18 cellular contexts compared by ENCODE assay signal in genomic region chr17:35773674-35774425, GRCh38. TPM values are rescaled to one million over a fixed set of nuclear protein-coding genes. Genes with fewer than 3 reads are reported as not detected.
DNase-seq lines count a peak whose midpoint lies in the region; ATAC-seq, FAIRE-seq and TF ChIP-seq lines count a peak whose summit lies in the region.
"Had no signal": no experiment of that assay in that cellular context is flagged by ENCODE, and none has a peak within 500 bp of the region (broad histone marks: within the 10 kb centered on the region; RNA-seq: fewer than 3 reads in every experiment).

No MANE protein-coding gene starts in this region.

- ATAC-seq in WTC11 (peak; percentile 25), GM19023 (IDR thresholded peaks at IDR 0.05; ENCODE audit: unreplicated experiment) (no peak)
- ATAC-seq: foreskin keratinocyte; stimulated activated naive B cell treated with anti-CD40 and anti-IgM and Interleukin-4, amounts not matched to agents 10 μg/mL and 1 μg/mL and 100 μg/mL, for 72 hours had no signal

- intact Hi-C loops in endothelial cell of umbilical vein (cut with micrococcal nuclease), result loop anchor here (1.0 kb wide), 1 partner anchor 10 kb away; no protein-coding TSS in a partner anchor

- 26 to 46% methylated on average over 10 of the region's 10 CpGs for WGBS in tibial nerve, 2 donors

- CTCF ChIA-PET in WTC11 (lab: Charles Lee) (interaction anchor here (1.2 to 4.3 kb wide), 4 partner anchors 9 to 75 kb away, joined by 3 to 60 read pairs (median 12); partner anchors contain the start of gene TAF15), endothelial cell of umbilical vein (lab: Charles Lee) (interaction anchor here (1.0 to 5.3 kb wide), 3 partner anchors 10 to 35 kb away, joined by 3 to 34 read pairs (median 5); partner anchors contain the start of gene TAF15)

- H4K20me1 ChIP-seq in endothelial cell of umbilical vein (replicated peaks; ENCODE audit: control insufficient read depth, extremely low read depth, insufficient read depth, low read length), result no peaks in the 10 kb centered on the region

- no peak overlapping the region for H3K27ac ChIP-seq in endothelial cell of umbilical vein (ENCODE audit: insufficient read depth, low read depth, low read length)
- peak overlapping the region; percentile 65 to 89 (median 76) for H3K27ac ChIP-seq in tibial nerve
- H3K27ac ChIP-seq: foreskin keratinocyte, WERI-Rb-1 had no signal

- H3K27ac Mint-ChIP-seq in WTC11 (no peak overlapping the region), neural crest cell (ENCODE audit: unreplicated experiment) (peak overlapping the region; percentile 98)
- H3K27ac Mint-ChIP-seq: activated naive CD8-positive, alpha-beta T cell treated with anti-CD3 and anti-CD28 coated beads for 36 hours; CD4-positive, alpha-beta T cell; immature natural killer cell; stimulated activated naive B cell treated with anti-CD40 and anti-IgM and Interleukin-4, amounts not matched to agents 10 μg/mL and 1 μg/mL and 100 μg/mL, for 72 hours had no signal

- no peaks in the 10 kb centered on the region for H3K9me3 ChIP-seq in endothelial cell of umbilical vein (replicated peaks; ENCODE audit: control insufficient read depth, insufficient read depth, low read length)
- no peaks in the 10 kb centered on the region for H3K9me3 ChIP-seq in tibial nerve

- H3K36me3 ChIP-seq in endothelial cell of umbilical vein (ENCODE audit: control insufficient read depth in 2 of 2, extremely low read depth in 1 of 2, insufficient read depth in 2 of 2, low read length in 2 of 2) (no peaks in the 10 kb centered on the region), tibial nerve (peaks cover 0 to 3% (median 0%) of the 10 kb centered on the region in 3 donors)
- H3K36me3 ChIP-seq: WERI-Rb-1 had no signal

- no peak overlapping the region for H3K4me2 ChIP-seq in endothelial cell of umbilical vein (ENCODE audit: insufficient read depth, low read length)

- peaks cover 33% of the 10 kb centered on the region for H3K4me1 Mint-ChIP-seq in WTC11
- H3K4me1 Mint-ChIP-seq in neural crest cell, result peaks cover 30% of the 10 kb centered on the region
- H3K4me1 Mint-ChIP-seq: immature natural killer cell; stimulated activated naive B cell treated with anti-CD40 and anti-IgM and Interleukin-4, amounts not matched to agents 10 μg/mL and 1 μg/mL and 100 μg/mL, for 72 hours had no signal

- no peak overlapping the region for H3K9ac ChIP-seq in endothelial cell of umbilical vein (replicated peaks; ENCODE audit: extremely low read depth, insufficient read depth, low read length)

- dilution Hi-C loops in endothelial cell of umbilical vein (cut with MboI; ENCODE audit: extremely low pct_ligation_motif_present, low sequenced_read_pairs), result no loop called here

- BruUV-seq in endothelial cell of umbilical vein (replicated peaks; lab: Mats Ljungman, UMichigan), result no TSS peak

- H3K4me3 ChIP-seq in endothelial cell of umbilical vein (replicated peaks in 1 of 3; ENCODE audit: insufficient read depth in 1 of 3, low read depth in 1 of 3, low read length in 3 of 3) (no peak overlapping the region), tibial nerve (no peak overlapping the region)

- no peaks in the 10 kb centered on the region for H3K9me1 ChIP-seq in endothelial cell of umbilical vein (replicated peaks; ENCODE audit: control insufficient read depth, extremely low read depth, insufficient read depth, low read length)

- H3K9me3 Mint-ChIP-seq in WTC11 (0 out of 2 replicates have a peak, but pooled peaks cover 3% of the 10 kb centered on the region), neural crest cell (no peaks in the 10 kb centered on the region)
- H3K9me3 Mint-ChIP-seq: activated naive CD8-positive, alpha-beta T cell treated with anti-CD3 and anti-CD28 coated beads for 36 hours; CD4-positive, alpha-beta T cell; immature natural killer cell; stimulated activated naive B cell treated with anti-CD40 and anti-IgM and Interleukin-4, amounts not matched to agents 10 μg/mL and 1 μg/mL and 100 μg/mL, for 72 hours had no signal

- peaks cover 5% of the 10 kb centered on the region for H3K4me1 ChIP-seq in endothelial cell of umbilical vein (ENCODE audit: control insufficient read depth, extremely low read depth, insufficient read depth, low read length)
- peaks cover 4 to 70% (median 46%) of the 10 kb centered on the region in 4 donors for H3K4me1 ChIP-seq in tibial nerve

- TF ChIP-seq EP300 in tibial nerve (IDR thresholded peaks at IDR 0.05), result no peak

- DNase-seq in WTC11 (ENCODE audit: low spot score) (no peak), endothelial cell of umbilical vein (ENCODE audit: low read depth, low spot score) (peak; percentile 38), neural crest cell (ENCODE audit: low read depth, low spot score) (no peak), tibial nerve (ENCODE audit: low spot score in 2 of 2) (peak in 1 of 2 donors; percentile 31), NCI-H2227 treated with DMSO at 0.1 percent for 48 hours (lab: John Stamatoyannopoulos, UW) (no peak)
- no peak for DNase-seq in activated naive CD4-positive, alpha-beta T cell treated with Interleukin-2 at 50 U/mL for 16 hours
- DNase-seq: activated CD8-positive, alpha-beta memory T cell treated with anti-CD3 and anti-CD28 coated beads, Interleukin-2, amount 50 U/mL, for 4 hours; activated naive CD8-positive, alpha-beta T cell treated with anti-CD3 and anti-CD28 coated beads for 36 hours; CD4-positive, alpha-beta T cell; dermis blood vessel endothelial cell; foreskin keratinocyte; HCEC 1CT; immature natural killer cell; MM.1S; stimulated activated naive B cell treated with anti-CD40 and anti-IgM and Interleukin-4, amounts not matched to agents 10 μg/mL and 1 μg/mL and 100 μg/mL, for 72 hours; WERI-Rb-1 had no signal

- H3K27me3 ChIP-seq in endothelial cell of umbilical vein (ENCODE audit: control insufficient read depth in 2 of 2, insufficient read depth in 2 of 2, low read length in 2 of 2) (peaks cover 2 to 6% of the 10 kb centered on the region in 2 experiments), tibial nerve (no peaks in the 10 kb centered on the region)
- H3K27me3 ChIP-seq: foreskin keratinocyte had no signal

- H3K27me3 Mint-ChIP-seq in WTC11 (ENCODE audit: low read depth) (no peaks in the 10 kb centered on the region), neural crest cell (ENCODE audit: low read depth) (no peaks in the 10 kb centered on the region)
- H3K27me3 Mint-ChIP-seq: activated naive CD8-positive, alpha-beta T cell treated with anti-CD3 and anti-CD28 coated beads for 36 hours; CD4-positive, alpha-beta T cell had no signal

- no peak overlapping the region for H2AFZ ChIP-seq in endothelial cell of umbilical vein (ENCODE audit: low read depth, low read length)

- no peaks in the 10 kb centered on the region for H3K79me2 ChIP-seq in endothelial cell of umbilical vein (ENCODE audit: control insufficient read depth, insufficient read depth, low read length)

- TF ChIP-seq POLR2A in endothelial cell of umbilical vein (IDR thresholded peaks at IDR 0.05; ENCODE audit: low read depth, low read length), result no peak
- peak in 1 of 2 donors; percentile 7 for TF ChIP-seq POLR2A in tibial nerve (IDR thresholded peaks at IDR 0.05)

- FAIRE-seq in endothelial cell of umbilical vein (lab: Jason Lieb, UNC), result no peak

- H3K4me3 Mint-ChIP-seq in WTC11, result no peak overlapping the region
- H3K4me3 Mint-ChIP-seq in neural crest cell, result no peak overlapping the region
- H3K4me3 Mint-ChIP-seq: activated naive CD8-positive, alpha-beta T cell treated with anti-CD3 and anti-CD28 coated beads for 36 hours; CD4-positive, alpha-beta T cell; immature natural killer cell; stimulated activated naive B cell treated with anti-CD40 and anti-IgM and Interleukin-4, amounts not matched to agents 10 μg/mL and 1 μg/mL and 100 μg/mL, for 72 hours had no signal

- no peaks in the 10 kb centered on the region for H3K36me3 Mint-ChIP-seq in WTC11
- no peaks in the 10 kb centered on the region for H3K36me3 Mint-ChIP-seq in neural crest cell (ENCODE audit: low read depth)
- H3K36me3 Mint-ChIP-seq: immature natural killer cell; stimulated activated naive B cell treated with anti-CD40 and anti-IgM and Interleukin-4, amounts not matched to agents 10 μg/mL and 1 μg/mL and 100 μg/mL, for 72 hours had no signal

- TF ChIP-seq CTCF in WTC11 (IDR thresholded peaks at IDR 0.05), result no peak
- no peak for TF ChIP-seq CTCF in endothelial cell of umbilical vein (IDR thresholded peaks at IDR 0.05; ENCODE audit: extremely low read depth in 1 of 2, insufficient read depth in 1 of 2, low read depth in 1 of 2, low read length in 2 of 2)
- no peak for TF ChIP-seq CTCF in neural crest cell (conservative IDR thresholded peaks at IDR 0.05)
- no peak for TF ChIP-seq CTCF in tibial nerve (IDR thresholded peaks at IDR 0.05)

- POLR2A ChIA-PET in WTC11 (lab: Charles Lee), result interaction anchor here (1.1 kb wide), 1 partner anchor 9 kb away, joined by 3 read pairs; no protein-coding TSS in a partner anchor
- POLR2A ChIA-PET in endothelial cell of umbilical vein (lab: Charles Lee), result no interaction called here

RNA-seq across cellular contexts. Expression of gene C17orf50, which starts 13.2 kb away (rescaled TPM):
- total RNA-seq in WTC11 (2021) (0.30 to 0.89 TPM (median 0.35 TPM) in 3 replicates), endothelial cell of umbilical vein (not detected in 2 replicates), neural crest cell (0.23 TPM in 1 of 2 replicates, not detected in the other), tibial nerve (not detected)
- 0.15 TPM in 1 of 2 replicates, not detected in the other for polyA plus RNA-seq in endothelial cell of umbilical vein
- 0.06 TPM in 2 replicates for polyA plus RNA-seq in endothelial cell of umbilical vein (2011; cell fraction: cytosol; rRNA removed)
- polyA plus RNA-seq in endothelial cell of umbilical vein (2011; cell fraction: nucleus; rRNA removed), result not detected in 2 replicates
- not detected in 2 replicates for polyA plus RNA-seq in endothelial cell of umbilical vein (2012)
- not detected in 2 replicates for polyA minus RNA-seq in endothelial cell of umbilical vein
- polyA minus RNA-seq in endothelial cell of umbilical vein (2011; cell fraction: cytosol; rRNA and poly(A)+ RNA removed), result not detected
- polyA minus RNA-seq in endothelial cell of umbilical vein (2011; cell fraction: nucleus; rRNA and poly(A)+ RNA removed), result not detected in 2 replicates
- total RNA-seq: activated naive CD8-positive, alpha-beta T cell treated with anti-CD3 and anti-CD28 coated beads for 36 hours; CD4-positive, alpha-beta T cell; dermis blood vessel endothelial cell; foreskin keratinocyte; SK-MEL-5 had no signal
- polyA plus RNA-seq: foreskin keratinocyte had no signal

RNA-seq across cellular contexts. Expression of gene GAS2L2, which starts 20.8 kb away (rescaled TPM):
- total RNA-seq in WTC11 (2021) (0.07 to 0.30 TPM (median 0.15 TPM) in 3 replicates), endothelial cell of umbilical vein (not detected in 2 replicates), neural crest cell (0.12 and 0.16 TPM in 2 replicates), tibial nerve (1 to 10 TPM in 3 of 4 donors, under 1 TPM in 1; 0.84 to 1.4 (median 1.1) TPM)
- not detected in 2 replicates for polyA plus RNA-seq in endothelial cell of umbilical vein
- not detected in 2 replicates for polyA plus RNA-seq in endothelial cell of umbilical vein (2011; cell fraction: cytosol; rRNA removed)
- polyA plus RNA-seq in endothelial cell of umbilical vein (2011; cell fraction: nucleus; rRNA removed), result 0.05 and 0.10 TPM in 2 replicates
- polyA plus RNA-seq in endothelial cell of umbilical vein (2012), result not detected in 2 replicates
- 0.07 TPM in 1 of 2 replicates, not detected in the other for polyA minus RNA-seq in endothelial cell of umbilical vein
- not detected for polyA minus RNA-seq in endothelial cell of umbilical vein (2011; cell fraction: cytosol; rRNA and poly(A)+ RNA removed)
- not detected in 2 replicates for polyA minus RNA-seq in endothelial cell of umbilical vein (2011; cell fraction: nucleus; rRNA and poly(A)+ RNA removed)
- total RNA-seq: foreskin keratinocyte, SK-MEL-5 had no signal
- polyA plus RNA-seq: foreskin keratinocyte, immature natural killer cell had no signal

RNA-seq across cellular contexts. Expression of gene MMP28, which starts 21.6 kb away (rescaled TPM):
- total RNA-seq in WTC11 (2021) (0.22 TPM in 1 of 3 replicates, not detected in the others), endothelial cell of umbilical vein (3.6 and 6.1 TPM in 2 replicates), neural crest cell (0.68 and 0.71 TPM in 2 replicates), tibial nerve (100 to 1,000 TPM in 3 of 4 donors, 10 to 100 TPM in 1; 71.7 to 174 (median 136) TPM)
- polyA plus RNA-seq in endothelial cell of umbilical vein, result 7.1 and 8.4 TPM in 2 replicates
- 6.2 and 7.1 TPM in 2 replicates for polyA plus RNA-seq in endothelial cell of umbilical vein (2011; cell fraction: cytosol; rRNA removed)
- 4.3 and 7.4 TPM in 2 replicates for polyA plus RNA-seq in endothelial cell of umbilical vein (2011; cell fraction: nucleus; rRNA removed)
- 1.7 and 1.8 TPM in 2 replicates for polyA plus RNA-seq in endothelial cell of umbilical vein (2012)
- polyA minus RNA-seq in endothelial cell of umbilical vein, result 2.7 and 7.7 TPM in 2 replicates
- polyA minus RNA-seq in endothelial cell of umbilical vein (2011; cell fraction: cytosol; rRNA and poly(A)+ RNA removed), result 6.0 TPM
- polyA minus RNA-seq in endothelial cell of umbilical vein (2011; cell fraction: nucleus; rRNA and poly(A)+ RNA removed), result 2.2 and 5.3 TPM in 2 replicates
- total RNA-seq: SK-MEL-5 had no signal
- polyA plus RNA-seq: immature natural killer cell had no signal

RNA-seq across cellular contexts. Expression of gene TAF15, which starts 35.4 kb away (rescaled TPM):
- 273 to 322 TPM (median 316 TPM) in 3 replicates for total RNA-seq in WTC11 (2021)
- 244 and 247 TPM in 2 replicates for total RNA-seq in endothelial cell of umbilical vein
- polyA plus RNA-seq in endothelial cell of umbilical vein, result 35.7 and 59.4 TPM in 2 replicates
- polyA plus RNA-seq in endothelial cell of umbilical vein (2011; cell fraction: cytosol; rRNA removed), result 63.9 and 73.5 TPM in 2 replicates
- 91.8 and 107 TPM in 2 replicates for polyA plus RNA-seq in endothelial cell of umbilical vein (2011; cell fraction: nucleus; rRNA removed)
- polyA plus RNA-seq in endothelial cell of umbilical vein (2012), result 201 and 234 TPM in 2 replicates
- 103 and 110 TPM in 2 replicates for polyA minus RNA-seq in endothelial cell of umbilical vein
- polyA minus RNA-seq in endothelial cell of umbilical vein (2011; cell fraction: cytosol; rRNA and poly(A)+ RNA removed), result 54.0 TPM
- polyA minus RNA-seq in endothelial cell of umbilical vein (2011; cell fraction: nucleus; rRNA and poly(A)+ RNA removed), result 114 and 149 TPM in 2 replicates
- 300 and 320 TPM in 2 replicates for total RNA-seq in neural crest cell
- total RNA-seq in tibial nerve, result 100 to 1,000 TPM in 1 of 4 donors, 10 to 100 TPM in 3; 62.8 to 115 (median 88.4) TPM

RNA-seq across cellular contexts. Expression of gene RASL10B, which starts 42.4 kb away (rescaled TPM):
- total RNA-seq in WTC11 (2021) (17.4 to 25.4 TPM (median 25.3 TPM) in 3 replicates), endothelial cell of umbilical vein (0.71 and 0.78 TPM in 2 replicates), neural crest cell (31.7 and 33.8 TPM in 2 replicates), tibial nerve (10 to 100 TPM in 3 of 4 donors, 1 to 10 TPM in 1; 8.4 to 25.3 (median 21.9) TPM)
- 0.19 and 0.29 TPM in 2 replicates for polyA plus RNA-seq in endothelial cell of umbilical vein
- polyA plus RNA-seq in endothelial cell of umbilical vein (2011; cell fraction: cytosol; rRNA removed), result 0.10 and 0.16 TPM in 2 replicates
- 0.36 and 0.43 TPM in 2 replicates for polyA plus RNA-seq in endothelial cell of umbilical vein (2011; cell fraction: nucleus; rRNA removed)
- polyA plus RNA-seq in endothelial cell of umbilical vein (2012), result 0.36 and 0.52 TPM in 2 replicates
- 0.34 and 1.5 TPM in 2 replicates for polyA minus RNA-seq in endothelial cell of umbilical vein
- polyA minus RNA-seq in endothelial cell of umbilical vein (2011; cell fraction: cytosol; rRNA and poly(A)+ RNA removed), result not detected
- polyA minus RNA-seq in endothelial cell of umbilical vein (2011; cell fraction: nucleus; rRNA and poly(A)+ RNA removed), result 0.29 and 0.91 TPM in 2 replicates
- polyA plus RNA-seq: immature natural killer cell had no signal

Comparison
In these comparisons a context has a peak if more than half of its experiments do, and no peak if none do; other contexts are left out.
1. RNA of gene MMP28, which starts 21.6 kb away (total RNA-seq): 71.7 to 174 TPM in tibial nerve; 3.6 to 6.1 TPM in endothelial cell of umbilical vein, 0.68 to 0.71 TPM in neural crest cell and 0.22 TPM in WTC11; every median in the first group is over 10 times any median in the second.